3 cellular contexts compared by ENCODE assay signal in the genomic region with DNA sequence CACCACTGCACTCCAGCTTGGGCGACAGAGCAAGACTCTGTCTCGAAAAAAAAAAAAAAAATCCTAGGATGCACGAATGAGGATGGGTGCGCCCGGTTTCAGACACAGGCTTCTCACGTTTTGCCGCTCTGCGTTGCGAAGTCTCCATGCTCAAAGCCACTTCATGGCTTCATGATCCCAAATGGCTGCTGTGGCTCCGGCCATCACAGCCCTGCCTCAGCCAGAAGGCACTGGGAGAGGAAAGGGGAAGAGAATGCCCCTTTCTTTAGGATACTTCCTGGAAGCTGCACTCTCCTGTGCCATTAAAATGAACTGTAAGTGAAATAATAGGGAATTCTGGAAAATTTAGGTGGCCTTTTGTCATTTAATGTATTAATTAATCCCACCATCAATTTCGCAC.
TF ChIP-seq lines count a peak whose summit lies in the region.

No MANE protein-coding gene starts in this region.

TF ChIP-seq in IMR-90, 13 proteins besides CTCF, POLR2A, EP300 and RAD21:
- no peak for TF ChIP-seq MXI1 (IDR thresholded peaks at IDR 0.05; ENCODE audit: borderline replicate concordance, low read depth, low read length)
- no peak for TF ChIP-seq CHD1 (IDR thresholded peaks at IDR 0.05; ENCODE audit: low read depth, low read length)
- TF ChIP-seq, protein P1, sequence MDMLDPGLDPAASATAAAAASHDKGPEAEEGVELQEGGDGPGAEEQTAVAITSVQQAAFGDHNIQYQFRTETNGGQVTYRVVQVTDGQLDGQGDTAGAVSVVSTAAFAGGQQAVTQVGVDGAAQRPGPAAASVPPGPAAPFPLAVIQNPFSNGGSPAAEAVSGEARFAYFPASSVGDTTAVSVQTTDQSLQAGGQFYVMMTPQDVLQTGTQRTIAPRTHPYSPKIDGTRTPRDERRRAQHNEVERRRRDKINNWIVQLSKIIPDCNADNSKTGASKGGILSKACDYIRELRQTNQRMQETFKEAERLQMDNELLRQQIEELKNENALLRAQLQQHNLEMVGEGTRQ (IDR thresholded peaks at IDR 0.05; ENCODE audit: low read depth, low read length): no peak
- no peak for TF ChIP-seq MAZ (IDR thresholded peaks at IDR 0.05; ENCODE audit: borderline replicate concordance, low read depth, low read length)
- TF ChIP-seq RCOR1 (IDR thresholded peaks at IDR 0.05; ENCODE audit: insufficient replicate concordance, low read length): no peak
- no peak for TF ChIP-seq MAFK (IDR thresholded peaks at IDR 0.05; ENCODE audit: low read depth, low read length)
- TF ChIP-seq BHLHE40 (IDR thresholded peaks at IDR 0.05; ENCODE audit: low read depth, low read length): no peak
- TF ChIP-seq SMC3 (IDR thresholded peaks at IDR 0.05; ENCODE audit: low read depth, low read length): no peak
- TF ChIP-seq, protein P2, sequence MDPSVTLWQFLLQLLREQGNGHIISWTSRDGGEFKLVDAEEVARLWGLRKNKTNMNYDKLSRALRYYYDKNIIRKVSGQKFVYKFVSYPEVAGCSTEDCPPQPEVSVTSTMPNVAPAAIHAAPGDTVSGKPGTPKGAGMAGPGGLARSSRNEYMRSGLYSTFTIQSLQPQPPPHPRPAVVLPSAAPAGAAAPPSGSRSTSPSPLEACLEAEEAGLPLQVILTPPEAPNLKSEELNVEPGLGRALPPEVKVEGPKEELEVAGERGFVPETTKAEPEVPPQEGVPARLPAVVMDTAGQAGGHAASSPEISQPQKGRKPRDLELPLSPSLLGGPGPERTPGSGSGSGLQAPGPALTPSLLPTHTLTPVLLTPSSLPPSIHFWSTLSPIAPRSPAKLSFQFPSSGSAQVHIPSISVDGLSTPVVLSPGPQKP (IDR thresholded peaks at IDR 0.05; ENCODE audit: borderline replicate concordance, low read depth, low read length): no peak
- no peak for TF ChIP-seq CEBPB (IDR thresholded peaks at IDR 0.05; ENCODE audit: low read depth, low read length)
- TF ChIP-seq FOS (IDR thresholded peaks at IDR 0.05; ENCODE audit: low read depth, low read length): no peak
- no peak for TF ChIP-seq RFX5 (IDR thresholded peaks at IDR 0.05; ENCODE audit: low read depth, low read length)

TF ChIP-seq in WTC11, 78 proteins besides CTCF, POLR2A, EP300 and RAD21:
- TF ChIP-seq GTF2I (CRISPR knock-in tag; conservative IDR thresholded peaks at IDR 0.05): peak; percentile 95
- TF ChIP-seq, protein P3, sequence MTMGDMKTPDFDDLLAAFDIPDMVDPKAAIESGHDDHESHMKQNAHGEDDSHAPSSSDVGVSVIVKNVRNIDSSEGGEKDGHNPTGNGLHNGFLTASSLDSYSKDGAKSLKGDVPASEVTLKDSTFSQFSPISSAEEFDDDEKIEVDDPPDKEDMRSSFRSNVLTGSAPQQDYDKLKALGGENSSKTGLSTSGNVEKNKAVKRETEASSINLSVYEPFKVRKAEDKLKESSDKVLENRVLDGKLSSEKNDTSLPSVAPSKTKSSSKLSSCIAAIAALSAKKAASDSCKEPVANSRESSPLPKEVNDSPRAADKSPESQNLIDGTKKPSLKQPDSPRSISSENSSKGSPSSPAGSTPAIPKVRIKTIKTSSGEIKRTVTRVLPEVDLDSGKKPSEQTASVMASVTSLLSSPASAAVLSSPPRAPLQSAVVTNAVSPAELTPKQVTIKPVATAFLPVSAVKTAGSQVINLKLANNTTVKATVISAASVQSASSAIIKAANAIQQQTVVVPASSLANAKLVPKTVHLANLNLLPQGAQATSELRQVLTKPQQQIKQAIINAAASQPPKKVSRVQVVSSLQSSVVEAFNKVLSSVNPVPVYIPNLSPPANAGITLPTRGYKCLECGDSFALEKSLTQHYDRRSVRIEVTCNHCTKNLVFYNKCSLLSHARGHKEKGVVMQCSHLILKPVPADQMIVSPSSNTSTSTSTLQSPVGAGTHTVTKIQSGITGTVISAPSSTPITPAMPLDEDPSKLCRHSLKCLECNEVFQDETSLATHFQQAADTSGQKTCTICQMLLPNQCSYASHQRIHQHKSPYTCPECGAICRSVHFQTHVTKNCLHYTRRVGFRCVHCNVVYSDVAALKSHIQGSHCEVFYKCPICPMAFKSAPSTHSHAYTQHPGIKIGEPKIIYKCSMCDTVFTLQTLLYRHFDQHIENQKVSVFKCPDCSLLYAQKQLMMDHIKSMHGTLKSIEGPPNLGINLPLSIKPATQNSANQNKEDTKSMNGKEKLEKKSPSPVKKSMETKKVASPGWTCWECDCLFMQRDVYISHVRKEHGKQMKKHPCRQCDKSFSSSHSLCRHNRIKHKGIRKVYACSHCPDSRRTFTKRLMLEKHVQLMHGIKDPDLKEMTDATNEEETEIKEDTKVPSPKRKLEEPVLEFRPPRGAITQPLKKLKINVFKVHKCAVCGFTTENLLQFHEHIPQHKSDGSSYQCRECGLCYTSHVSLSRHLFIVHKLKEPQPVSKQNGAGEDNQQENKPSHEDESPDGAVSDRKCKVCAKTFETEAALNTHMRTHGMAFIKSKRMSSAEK (CRISPR knock-in tag; IDR thresholded peaks at IDR 0.05; ENCODE audit: borderline replicate concordance): no peak

TF ChIP-seq in endothelial cell of umbilical vein, 7 proteins besides CTCF, POLR2A, EP300 and RAD21:
- TF ChIP-seq, protein P4, sequence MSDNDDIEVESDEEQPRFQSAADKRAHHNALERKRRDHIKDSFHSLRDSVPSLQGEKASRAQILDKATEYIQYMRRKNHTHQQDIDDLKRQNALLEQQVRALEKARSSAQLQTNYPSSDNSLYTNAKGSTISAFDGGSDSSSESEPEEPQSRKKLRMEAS (IDR thresholded peaks at IDR 0.05; ENCODE audit: insufficient read depth, insufficient read length): no peak
- TF ChIP-seq JUN (IDR thresholded peaks at IDR 0.05; ENCODE audit: borderline replicate concordance, insufficient read depth, insufficient read length, low read depth) (no peak), EZH2 (IDR thresholded peaks at IDR 0.05; ENCODE audit: borderline replicate concordance, low read depth, low read length, severe bottlenecking) (no peak), GATA2 (IDR thresholded peaks at IDR 0.05; ENCODE audit: insufficient read depth, insufficient read length, low read depth, low read length) (no peak)
